Comparison of ENCODE assay signal across 14 cellular contexts in genomic region chr6:44977406-44977740, GRCh38.
A peak's percentile ranks its signal among the peaks of the same experiment; 100 is the strongest.
DNase-seq lines count a peak whose midpoint lies in the region; ATAC-seq, FAIRE-seq and TF ChIP-seq lines count a peak whose summit lies in the region.
"Had no signal": no experiment of that assay in that cellular context is flagged by ENCODE, and none has a peak within 500 bp of the region (broad histone marks: within the 10 kb centered on the region; RNA-seq: fewer than 3 reads in every experiment).

No MANE protein-coding gene starts in this region.

- in situ Hi-C loops in ACHN (cut with HindIII; ENCODE audit: low pct_ligation_motif_present, low pct_unique_long_range_greater_than_20kb, low sequenced_read_pairs), result no loop called here

- DNase-seq in DND-41 (no peak), NCI-H748 (lab: John Stamatoyannopoulos, UW; ENCODE audit: unreplicated experiment) (no peak), Peyer's patch (no peak), H54 (ENCODE audit: insufficient read length, low spot score) (no peak), ACHN (no peak)
- peak; percentile 74 for DNase-seq in central memory CD4-positive, alpha-beta T cell
- DNase-seq: H7, natural killer cell, NCI-H2029, NCI-H69, upper lobe of right lung had no signal

- H3K36me3 ChIP-seq in DND-41 (ENCODE audit: insufficient read depth, low read length), result peaks cover 7% of the 10 kb centered on the region; the same call in 1 of the 2 replicates
- H3K36me3 ChIP-seq in Peyer's patch, result no peaks in the 10 kb centered on the region
- H3K36me3 ChIP-seq: upper lobe of right lung had no signal

- H4K20me1 ChIP-seq in DND-41 (ENCODE audit: insufficient read depth, low read length), result no peaks in the 10 kb centered on the region

- H3K4me3 ChIP-seq in DND-41 (ENCODE audit: low read depth in 1 of 2, low read length in 2 of 2), result no peak overlapping the region
- no peak overlapping the region for H3K4me3 ChIP-seq in Peyer's patch
- H3K4me3 ChIP-seq: upper lobe of right lung had no signal

- H3K9me3 ChIP-seq in DND-41 (ENCODE audit: insufficient read depth, low read length, severe bottlenecking), result peaks cover 13% of the 10 kb centered on the region
- H3K9me3 ChIP-seq in Peyer's patch, result no peaks in the 10 kb centered on the region
- H3K9me3 ChIP-seq: upper lobe of right lung had no signal

- ATAC-seq in DND-41 (ENCODE audit: insufficient read depth, low read depth) (peak; percentile 81), GM19351 (IDR thresholded peaks at IDR 0.05; ENCODE audit: unreplicated experiment) (peak; percentile 55), HG03064 (IDR thresholded peaks at IDR 0.05; ENCODE audit: low read depth, unreplicated experiment) (peak; percentile 61)
- ATAC-seq: upper lobe of right lung had no signal

- no peak for FAIRE-seq in H54 (lab: Jason Lieb, UNC)

- H3K79me2 ChIP-seq in DND-41 (ENCODE audit: insufficient read depth, low read length), result no peaks in the 10 kb centered on the region

- no peak overlapping the region for H3K4me2 ChIP-seq in DND-41 (ENCODE audit: insufficient read depth, low read length)

- H2AFZ ChIP-seq in DND-41 (ENCODE audit: low read depth, low read length), result no peak overlapping the region

- H3K27me3 ChIP-seq in DND-41 (ENCODE audit: insufficient read depth, low read length, poor library complexity) (no peaks in the 10 kb centered on the region), Peyer's patch (no peaks in the 10 kb centered on the region)
- H3K27me3 ChIP-seq: upper lobe of right lung had no signal

- no peak overlapping the region for H3K27ac ChIP-seq in DND-41 (ENCODE audit: low read length)
- H3K27ac ChIP-seq in Peyer's patch, result no peak overlapping the region
- H3K27ac ChIP-seq: RWPE1, upper lobe of right lung had no signal

- no peak for TF ChIP-seq POLR2A in Peyer's patch (IDR thresholded peaks at IDR 0.05)
- no peak for TF ChIP-seq POLR2A in H54 (IDR thresholded peaks at IDR 0.05; ENCODE audit: low read depth, low read length)

- H3K4me1 ChIP-seq in DND-41 (ENCODE audit: insufficient read depth, low read length) (peaks cover 23% of the 10 kb centered on the region), Peyer's patch (no peaks in the 10 kb centered on the region)
- H3K4me1 ChIP-seq: upper lobe of right lung had no signal

- H3K9ac ChIP-seq in DND-41 (ENCODE audit: low read depth, low read length), result no peak overlapping the region

- TF ChIP-seq CTCF in DND-41 (IDR thresholded peaks at IDR 0.05; ENCODE audit: borderline replicate concordance, extremely low read depth, low read length, poor library complexity, severe bottlenecking), result no peak
- no peak for TF ChIP-seq CTCF in Peyer's patch (IDR thresholded peaks at IDR 0.05)
